ENCODE assay signal across 1 cellular context in the genomic region with DNA sequence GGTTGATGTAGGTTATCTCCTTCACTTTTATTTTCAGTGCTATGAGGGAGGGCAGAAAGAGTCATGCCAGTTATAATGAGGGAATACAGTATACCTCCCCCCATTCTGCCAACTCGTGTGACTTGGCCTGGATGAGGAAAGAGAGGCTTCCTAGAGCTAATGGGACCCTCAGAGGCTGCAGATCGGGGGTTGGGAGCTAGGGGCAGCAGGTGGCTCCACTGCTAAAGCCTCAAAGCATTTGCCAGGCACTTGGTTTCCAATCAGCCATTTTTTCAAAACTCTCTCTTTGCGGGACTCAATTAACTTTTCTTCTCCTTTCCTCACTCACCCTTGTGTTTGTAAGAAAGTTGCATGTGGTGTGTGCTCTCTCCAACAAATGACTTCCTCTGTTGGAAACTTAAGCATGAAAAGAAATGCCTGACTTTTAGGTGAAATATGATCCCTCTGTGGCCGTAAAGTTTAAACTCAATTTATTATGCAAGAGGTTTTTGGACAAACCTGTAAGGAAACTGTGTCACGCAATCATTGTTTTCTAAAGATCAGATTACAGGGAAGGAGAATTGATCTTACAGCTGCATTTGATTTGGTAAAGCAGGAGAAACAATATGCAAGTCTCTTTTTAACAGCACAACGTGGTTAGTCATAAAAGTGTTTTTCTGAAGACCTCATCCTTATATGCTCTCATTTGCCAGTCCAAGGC.
TF ChIP-seq lines count a peak whose summit lies in the region.

No MANE protein-coding gene starts in this region.

TF ChIP-seq in HEK293, 187 proteins besides CTCF, POLR2A, EP300 and RAD21 (continued from another document):
- TF ChIP-seq ZNF302 (tag by site-specific recombination; IDR thresholded peaks at IDR 0.05; ENCODE audit: low read depth) (no peak), ZNF747 (tag by site-specific recombination; IDR thresholded peaks at IDR 0.05) (no peak), ZNF174 (tag by site-specific recombination; IDR thresholded peaks at IDR 0.05) (no peak), ZNF629 (tag by site-specific recombination; IDR thresholded peaks at IDR 0.05) (peak; percentile 91), ZNF580 (tag by site-specific recombination; IDR thresholded peaks at IDR 0.05) (peak; percentile 30; the same call in 1 of the 2 replicates), ZNF211 (tag by site-specific recombination; IDR thresholded peaks at IDR 0.05; ENCODE audit: low read depth) (no peak), ZNF501 (tag by site-specific recombination; IDR thresholded peaks at IDR 0.05) (peak; percentile 63; the same call in 1 of the 2 replicates), ZNF366 (tag by site-specific recombination; conservative IDR thresholded peaks at IDR 0.05) (peak; percentile 84), ZNF518A (tag by site-specific recombination; conservative IDR thresholded peaks at IDR 0.05; ENCODE audit: low read depth) (peak; percentile 53), ZNF558 (tag by site-specific recombination; IDR thresholded peaks at IDR 0.05) (peak; percentile 81; the same call in 1 of the 2 replicates), MZF1 (tag by site-specific recombination; IDR thresholded peaks at IDR 0.05; ENCODE audit: borderline replicate concordance) (no peak), ZFP37 (tag by site-specific recombination; IDR thresholded peaks at IDR 0.05) (no peak), ZNF529 (tag by site-specific recombination; IDR thresholded peaks at IDR 0.05; ENCODE audit: insufficient replicate concordance) (no peak), FEZF1 (tag by site-specific recombination; IDR thresholded peaks at IDR 0.05) (peak; percentile 83), ZXDB (tag by site-specific recombination; IDR thresholded peaks at IDR 0.05) (peak; percentile 84), IKZF3 (tag by site-specific recombination; IDR thresholded peaks at IDR 0.05) (peak; percentile 80), ZNF692 (tag by site-specific recombination; IDR thresholded peaks at IDR 0.05) (0 out of 2 replicates have a peak, but pooled peaks have one; percentile 26), ZNF660 (tag by site-specific recombination; IDR thresholded peaks at IDR 0.05) (peak; percentile 52; the same call in 1 of the 2 replicates), HOXC10 (CRISPR knock-in tag; IDR thresholded peaks at IDR 0.05) (no peak), SP7 (tag by site-specific recombination; IDR thresholded peaks at IDR 0.05) (peak; percentile 72), ZNF48 (tag by site-specific recombination; IDR thresholded peaks at IDR 0.05) (no peak), ZNF596 (tag by site-specific recombination; IDR thresholded peaks at IDR 0.05) (peak; percentile 61), ZEB2 (tag by site-specific recombination; IDR thresholded peaks at IDR 0.05) (peak; percentile 87), ZNF23 (tag by site-specific recombination; IDR thresholded peaks at IDR 0.05; ENCODE audit: borderline replicate concordance) (no peak), ZNF24 (tag by site-specific recombination; IDR thresholded peaks at IDR 0.05) (peak; percentile 89), PRDM1 (tag by site-specific recombination; IDR thresholded peaks at IDR 0.05) (peak; percentile 68)
- TF ChIP-seq, protein P1, sequence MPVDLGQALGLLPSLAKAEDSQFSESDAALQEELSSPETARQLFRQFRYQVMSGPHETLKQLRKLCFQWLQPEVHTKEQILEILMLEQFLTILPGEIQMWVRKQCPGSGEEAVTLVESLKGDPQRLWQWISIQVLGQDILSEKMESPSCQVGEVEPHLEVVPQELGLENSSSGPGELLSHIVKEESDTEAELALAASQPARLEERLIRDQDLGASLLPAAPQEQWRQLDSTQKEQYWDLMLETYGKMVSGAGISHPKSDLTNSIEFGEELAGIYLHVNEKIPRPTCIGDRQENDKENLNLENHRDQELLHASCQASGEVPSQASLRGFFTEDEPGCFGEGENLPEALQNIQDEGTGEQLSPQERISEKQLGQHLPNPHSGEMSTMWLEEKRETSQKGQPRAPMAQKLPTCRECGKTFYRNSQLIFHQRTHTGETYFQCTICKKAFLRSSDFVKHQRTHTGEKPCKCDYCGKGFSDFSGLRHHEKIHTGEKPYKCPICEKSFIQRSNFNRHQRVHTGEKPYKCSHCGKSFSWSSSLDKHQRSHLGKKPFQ (tag by site-specific recombination; IDR thresholded peaks at IDR 0.05): peak; percentile 39; the same call in 1 of the 2 replicates
- TF ChIP-seq, protein P2, sequence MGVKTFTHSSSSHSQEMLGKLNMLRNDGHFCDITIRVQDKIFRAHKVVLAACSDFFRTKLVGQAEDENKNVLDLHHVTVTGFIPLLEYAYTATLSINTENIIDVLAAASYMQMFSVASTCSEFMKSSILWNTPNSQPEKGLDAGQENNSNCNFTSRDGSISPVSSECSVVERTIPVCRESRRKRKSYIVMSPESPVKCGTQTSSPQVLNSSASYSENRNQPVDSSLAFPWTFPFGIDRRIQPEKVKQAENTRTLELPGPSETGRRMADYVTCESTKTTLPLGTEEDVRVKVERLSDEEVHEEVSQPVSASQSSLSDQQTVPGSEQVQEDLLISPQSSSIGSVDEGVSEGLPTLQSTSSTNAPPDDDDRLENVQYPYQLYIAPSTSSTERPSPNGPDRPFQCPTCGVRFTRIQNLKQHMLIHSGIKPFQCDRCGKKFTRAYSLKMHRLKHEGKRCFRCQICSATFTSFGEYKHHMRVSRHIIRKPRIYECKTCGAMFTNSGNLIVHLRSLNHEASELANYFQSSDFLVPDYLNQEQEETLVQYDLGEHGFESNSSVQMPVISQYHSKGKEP (tag by site-specific recombination; IDR thresholded peaks at IDR 0.05): peak; percentile 91
- TF ChIP-seq, protein P3, sequence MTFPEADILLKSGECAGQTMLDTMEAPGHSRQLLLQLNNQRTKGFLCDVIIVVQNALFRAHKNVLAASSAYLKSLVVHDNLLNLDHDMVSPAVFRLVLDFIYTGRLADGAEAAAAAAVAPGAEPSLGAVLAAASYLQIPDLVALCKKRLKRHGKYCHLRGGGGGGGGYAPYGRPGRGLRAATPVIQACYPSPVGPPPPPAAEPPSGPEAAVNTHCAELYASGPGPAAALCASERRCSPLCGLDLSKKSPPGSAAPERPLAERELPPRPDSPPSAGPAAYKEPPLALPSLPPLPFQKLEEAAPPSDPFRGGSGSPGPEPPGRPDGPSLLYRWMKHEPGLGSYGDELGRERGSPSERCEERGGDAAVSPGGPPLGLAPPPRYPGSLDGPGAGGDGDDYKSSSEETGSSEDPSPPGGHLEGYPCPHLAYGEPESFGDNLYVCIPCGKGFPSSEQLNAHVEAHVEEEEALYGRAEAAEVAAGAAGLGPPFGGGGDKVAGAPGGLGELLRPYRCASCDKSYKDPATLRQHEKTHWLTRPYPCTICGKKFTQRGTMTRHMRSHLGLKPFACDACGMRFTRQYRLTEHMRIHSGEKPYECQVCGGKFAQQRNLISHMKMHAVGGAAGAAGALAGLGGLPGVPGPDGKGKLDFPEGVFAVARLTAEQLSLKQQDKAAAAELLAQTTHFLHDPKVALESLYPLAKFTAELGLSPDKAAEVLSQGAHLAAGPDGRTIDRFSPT (tag by site-specific recombination; IDR thresholded peaks at IDR 0.05): peak; percentile 62
- TF ChIP-seq, protein P4, sequence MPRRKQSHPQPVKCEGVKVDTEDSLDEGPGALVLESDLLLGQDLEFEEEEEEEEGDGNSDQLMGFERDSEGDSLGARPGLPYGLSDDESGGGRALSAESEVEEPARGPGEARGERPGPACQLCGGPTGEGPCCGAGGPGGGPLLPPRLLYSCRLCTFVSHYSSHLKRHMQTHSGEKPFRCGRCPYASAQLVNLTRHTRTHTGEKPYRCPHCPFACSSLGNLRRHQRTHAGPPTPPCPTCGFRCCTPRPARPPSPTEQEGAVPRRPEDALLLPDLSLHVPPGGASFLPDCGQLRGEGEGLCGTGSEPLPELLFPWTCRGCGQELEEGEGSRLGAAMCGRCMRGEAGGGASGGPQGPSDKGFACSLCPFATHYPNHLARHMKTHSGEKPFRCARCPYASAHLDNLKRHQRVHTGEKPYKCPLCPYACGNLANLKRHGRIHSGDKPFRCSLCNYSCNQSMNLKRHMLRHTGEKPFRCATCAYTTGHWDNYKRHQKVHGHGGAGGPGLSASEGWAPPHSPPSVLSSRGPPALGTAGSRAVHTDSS (tag by site-specific recombination; IDR thresholded peaks at IDR 0.05): no peak
- TF ChIP-seq, protein P5, sequence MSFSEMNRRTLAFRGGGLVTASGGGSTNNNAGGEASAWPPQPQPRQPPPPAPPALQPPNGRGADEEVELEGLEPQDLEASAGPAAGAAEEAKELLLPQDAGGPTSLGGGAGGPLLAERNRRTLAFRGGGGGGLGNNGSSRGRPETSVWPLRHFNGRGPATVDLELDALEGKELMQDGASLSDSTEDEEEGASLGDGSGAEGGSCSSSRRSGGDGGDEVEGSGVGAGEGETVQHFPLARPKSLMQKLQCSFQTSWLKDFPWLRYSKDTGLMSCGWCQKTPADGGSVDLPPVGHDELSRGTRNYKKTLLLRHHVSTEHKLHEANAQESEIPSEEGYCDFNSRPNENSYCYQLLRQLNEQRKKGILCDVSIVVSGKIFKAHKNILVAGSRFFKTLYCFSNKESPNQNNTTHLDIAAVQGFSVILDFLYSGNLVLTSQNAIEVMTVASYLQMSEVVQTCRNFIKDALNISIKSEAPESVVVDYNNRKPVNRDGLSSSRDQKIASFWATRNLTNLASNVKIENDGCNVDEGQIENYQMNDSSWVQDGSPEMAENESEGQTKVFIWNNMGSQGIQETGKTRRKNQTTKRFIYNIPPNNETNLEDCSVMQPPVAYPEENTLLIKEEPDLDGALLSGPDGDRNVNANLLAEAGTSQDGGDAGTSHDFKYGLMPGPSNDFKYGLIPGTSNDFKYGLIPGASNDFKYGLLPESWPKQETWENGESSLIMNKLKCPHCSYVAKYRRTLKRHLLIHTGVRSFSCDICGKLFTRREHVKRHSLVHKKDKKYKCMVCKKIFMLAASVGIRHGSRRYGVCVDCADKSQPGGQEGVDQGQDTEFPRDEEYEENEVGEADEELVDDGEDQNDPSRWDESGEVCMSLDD (tag by site-specific recombination; IDR thresholded peaks at IDR 0.05): no peak
